Comparison of ENCODE assay signal across 8 cellular contexts in the genomic region with DNA sequence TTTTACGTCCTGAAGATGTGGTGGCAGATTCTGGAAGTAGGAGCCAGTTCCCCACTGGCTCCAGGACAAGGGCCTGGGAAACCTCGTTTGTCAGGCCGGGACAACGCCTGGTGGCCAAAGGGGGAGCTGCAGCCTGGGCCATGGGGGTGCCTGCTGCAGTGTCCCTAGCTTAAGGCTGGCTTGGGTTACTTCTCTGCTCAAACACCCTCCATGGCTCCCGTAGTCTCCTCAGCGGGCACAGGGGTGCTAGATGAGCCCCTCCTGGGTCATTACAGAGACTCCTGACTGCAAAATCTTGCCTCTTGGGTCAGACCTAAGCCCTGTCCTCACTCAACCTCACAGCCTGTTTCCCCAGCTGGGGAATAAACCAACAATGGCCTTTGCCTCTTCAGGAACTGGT. TPM values are rescaled to one million over a fixed set of nuclear protein-coding genes. Genes with fewer than 3 reads are reported as not detected.
DNase-seq lines count a peak whose midpoint lies in the region; ATAC-seq and TF ChIP-seq lines count a peak whose summit lies in the region.

No MANE protein-coding gene starts in this region.

- no peak overlapping the region for H3K4me3 ChIP-seq in heart right ventricle
- H3K4me3 ChIP-seq in fibroblast of pulmonary artery (replicated peaks; ENCODE audit: low read depth, low read length): no peak overlapping the region
- no peak overlapping the region for H3K4me3 ChIP-seq in transverse colon
- no peak overlapping the region for H3K4me3 ChIP-seq in CD4-positive, alpha-beta memory T cell (ENCODE audit: low read length in 2 of 2)

- ATAC-seq in heart right ventricle (peak in 2 of 8 donors; percentile 34 to 42), Right ventricle myocardium superior (ENCODE audit: poor library complexity) (no peak), HG02970 (IDR thresholded peaks at IDR 0.05; ENCODE audit: low FRiP score, unreplicated experiment) (no peak), HG03354 (IDR thresholded peaks at IDR 0.05; ENCODE audit: poor library complexity, severe bottlenecking, unreplicated experiment) (no peak)

- H3K36me3 ChIP-seq in heart right ventricle (no peaks in the 10 kb centered on the region), transverse colon (no peaks in the 10 kb centered on the region)
- no peaks in the 10 kb centered on the region for H3K36me3 ChIP-seq in CD4-positive, alpha-beta memory T cell (ENCODE audit: insufficient read depth, low read length)

- no peak overlapping the region for H3K27ac ChIP-seq in heart right ventricle
- no peak overlapping the region for H3K27ac ChIP-seq in transverse colon
- no peak overlapping the region for H3K27ac ChIP-seq in CD4-positive, alpha-beta memory T cell (ENCODE audit: low read depth, low read length)

- H3K27me3 ChIP-seq in heart right ventricle (peaks cover 0 to 22% (median 10%) of the 10 kb centered on the region in 7 donors), transverse colon (peaks cover 18% of the 10 kb centered on the region)
- no peaks in the 10 kb centered on the region for H3K27me3 ChIP-seq in CD4-positive, alpha-beta memory T cell (ENCODE audit: insufficient read depth, low read length)

- peaks cover 0 to 3% of the 10 kb centered on the region in 2 donors for H3K27me3 Mint-ChIP-seq in CD4-positive, alpha-beta memory T cell

- H3K36me3 Mint-ChIP-seq in CD4-positive, alpha-beta memory T cell: no peaks in the 10 kb centered on the region

- peaks cover 3 to 5% (median 4%) of the 10 kb centered on the region in 4 donors for H3K4me1 Mint-ChIP-seq in CD4-positive, alpha-beta memory T cell

- H3K9me3 ChIP-seq in heart right ventricle (peaks cover 0 to 4% (median 0%) of the 10 kb centered on the region in 11 donors), transverse colon (no peaks in the 10 kb centered on the region)
- no peaks in the 10 kb centered on the region for H3K9me3 ChIP-seq in CD4-positive, alpha-beta memory T cell (ENCODE audit: control insufficient read depth in 1 of 2, low read length in 2 of 2)

- in situ Hi-C loops in transverse colon (cut with MboI; ENCODE audit: low pct_ligation_motif_present in 1 of 4, low pct_unique_long_range_greater_than_20kb in 1 of 4, low sequenced_read_pairs in 3 of 4): no loop called here

- TF ChIP-seq CTCF in heart right ventricle (IDR thresholded peaks at IDR 0.05) (peak; percentile 25 to 66 (median 48)), fibroblast of pulmonary artery (IDR thresholded peaks at IDR 0.05; ENCODE audit: low read length, missing control alignments) (peak; percentile 65), transverse colon (IDR thresholded peaks at IDR 0.05) (peak; percentile 38 to 67 (median 60))

- DNase-seq in heart right ventricle: no peak
- no peak for DNase-seq in Right ventricle myocardium superior
- DNase-seq in RPMI8226: peak; percentile 43
- DNase-seq in fibroblast of pulmonary artery (ENCODE audit: low read depth): peak; percentile 34
- DNase-seq in transverse colon: peak; percentile 42
- no peak for DNase-seq in CD4-positive, alpha-beta memory T cell

- no peak for TF ChIP-seq EP300 in transverse colon (IDR thresholded peaks at IDR 0.05; ENCODE audit: low read depth)

- POLR2A ChIA-PET in CD4-positive, alpha-beta memory T cell (lab: Charles Lee; ENCODE audit: partially characterized antibody): interaction anchor here (0.6 to 1.6 kb wide), 4 partner anchors 21 to 91 kb away, joined by 3 to 4 read pairs (median 3); no protein-coding TSS in a partner anchor

- WGBS in heart right ventricle, 2 donors: 38 to 50% methylated on average over 6 of the region's 6 CpGs
- WGBS in transverse colon (ENCODE audit: low coverage in 1 of 2), 2 donors: 64% methylated on average over 3 of the region's 6 CpGs; no CpG with 5 or more reads in 1 of the 2 donors

- intact Hi-C loops in heart right ventricle (cut with DNase I) (loop anchor here in 1 of 10 donors (2.0 kb wide), 1 partner anchor 20 kb away; no protein-coding TSS in a partner anchor), Right ventricle myocardium superior (cut with DNase I) (no loop called here), transverse colon (cut with DNase I; ENCODE audit: low total_unique reads) (no loop called here)
- intact Hi-C loops in CD4-positive, alpha-beta memory T cell (cut with micrococcal nuclease): no loop called here

- TF ChIP-seq POLR2A in transverse colon (IDR thresholded peaks at IDR 0.05): no peak

- peaks cover 0 to 2% (median 0%) of the 10 kb centered on the region in 8 donors for H3K9me3 Mint-ChIP-seq in CD4-positive, alpha-beta memory T cell

- H3K4me1 ChIP-seq in heart right ventricle (peaks cover 0 to 9% (median 5%) of the 10 kb centered on the region in 9 donors), transverse colon (no peaks in the 10 kb centered on the region)
- H3K4me1 ChIP-seq in CD4-positive, alpha-beta memory T cell (ENCODE audit: insufficient read depth, low read length): peaks cover 4% of the 10 kb centered on the region

- no peak overlapping the region for H3K27ac Mint-ChIP-seq in CD4-positive, alpha-beta memory T cell

- CTCF ChIA-PET in CD4-positive, alpha-beta memory T cell (lab: Charles Lee; ENCODE audit: partially characterized antibody): interaction anchor here (0.7 to 4.9 kb wide), 14 partner anchors 8 to 237 kb away, joined by 3 to 31 read pairs (median 6); a partner anchor contains a TSS

- H3K4me3 Mint-ChIP-seq in CD4-positive, alpha-beta memory T cell: no peak overlapping the region

RNA-seq across cellular contexts. Expression of a gene that starts 14.7 kb away (rescaled TPM):
- total RNA-seq in heart right ventricle: under 1 TPM in 8 of 10 donors, not detected in 2; 0.09 to 0.61 (median 0.23) TPM
- polyA plus RNA-seq in heart right ventricle: under 1 TPM; 0.07 to 0.23 TPM
- 0.40 TPM for total RNA-seq in Right ventricle myocardium superior
- total RNA-seq in transverse colon: under 1 TPM in 1 of 4 donors, not detected in 3; 0.48 TPM
- total RNA-seq in CD4-positive, alpha-beta memory T cell: under 1 TPM; 0.09 to 0.14 TPM
- polyA plus RNA-seq in CD4-positive, alpha-beta memory T cell: not detected

RNA-seq across cellular contexts. Expression of a gene that starts 24.1 kb away (rescaled TPM):
- total RNA-seq in heart right ventricle: 1 to 10 TPM; 2.1 to 4.1 (median 2.4) TPM
- polyA plus RNA-seq in heart right ventricle: 10 to 100 TPM in 1 of 2 donors, 1 to 10 TPM in 1; 4.0 to 13.1 TPM
- 5.8 TPM for total RNA-seq in Right ventricle myocardium superior
- total RNA-seq in transverse colon: 1 to 10 TPM; 3.5 to 6.0 (median 4.0) TPM
- 10 to 100 TPM; 15.6 to 18.7 TPM for total RNA-seq in CD4-positive, alpha-beta memory T cell
- under 1 TPM in 1 of 2 donors, not detected in 1; 0.25 TPM for polyA plus RNA-seq in CD4-positive, alpha-beta memory T cell

RNA-seq across cellular contexts. Expression of a gene that starts 36.8 kb away (rescaled TPM):
- total RNA-seq in heart right ventricle (1,000 to 10,000 TPM in 9 of 10 donors, 100 to 1,000 TPM in 1; 856 to 1,274 (median 1,129) TPM), Right ventricle myocardium superior (1,367 TPM), transverse colon (100 to 1,000 TPM in 1 of 4 donors, 10 to 100 TPM in 3; 21.1 to 100 (median 76.0) TPM)
- 1,000 to 10,000 TPM; 1,172 to 1,278 TPM for polyA plus RNA-seq in heart right ventricle
- 100 to 1,000 TPM; 191 to 199 TPM for total RNA-seq in CD4-positive, alpha-beta memory T cell
- 100 to 1,000 TPM; 264 to 316 TPM for polyA plus RNA-seq in CD4-positive, alpha-beta memory T cell

RNA-seq across cellular contexts. Expression of a gene that starts 37.5 kb away (rescaled TPM):
- total RNA-seq in heart right ventricle (1 to 10 TPM in 1 of 10 donors, under 1 TPM in 8, not detected in 1; 0.23 to 1.2 (median 0.45) TPM), Right ventricle myocardium superior (0.67 TPM), transverse colon (10 to 100 TPM in 2 of 4 donors, 1 to 10 TPM in 2; 2.6 to 10.5 (median 6.8) TPM)
- under 1 TPM; 0.29 to 0.49 TPM for polyA plus RNA-seq in heart right ventricle
- 10 to 100 TPM in 1 of 2 experiments, 1 to 10 TPM in 1; 9.7 to 10.4 TPM for total RNA-seq in CD4-positive, alpha-beta memory T cell
- polyA plus RNA-seq in CD4-positive, alpha-beta memory T cell: 1 to 10 TPM; 1.1 to 2.0 TPM

Comparison
In these comparisons a context has a peak if more than half of its experiments do, and no peak if none do; other contexts are left out.
1. DNase-seq: peak in RPMI8226 (single experiment), fibroblast of pulmonary artery (single experiment) and transverse colon (single experiment); none in heart right ventricle (0 of 2), Right ventricle myocardium superior (single experiment) and CD4-positive, alpha-beta memory T cell (0 of 5).
2. Peak in every context shown above with its lines, with median percentiles within 50 percentile points of each other: CTCF ChIP-seq.